ENCODE assay signal across 8 cellular contexts in genomic region chr1:160047116-160047991, GRCh38. TPM values are rescaled to one million over a fixed set of nuclear protein-coding genes. Genes with fewer than 3 reads are reported as not detected.
DNase-seq lines count a peak whose midpoint lies in the region; ATAC-seq and TF ChIP-seq lines count a peak whose summit lies in the region.

No MANE protein-coding gene starts in this region.

- H3K9me3 Mint-ChIP-seq in activated CD8-positive, alpha-beta memory T cell treated with anti-CD3 and anti-CD28 coated beads, Interleukin-2, amount 10 ng/mL, durations not matched to agents 7 days and 5 days (ENCODE audit: low read depth) = no peaks in the 10 kb centered on the region
- no peaks in the 10 kb centered on the region for H3K9me3 Mint-ChIP-seq in stimulated activated memory B cell treated with anti-CD40 and anti-IgM and Interleukin-4, amounts not matched to agents 10 μg/mL and 1 μg/mL and 100 μg/mL, for 72 hours

- H3K27ac ChIP-seq in ascending aorta (no peak overlapping the region), transverse colon (no peak overlapping the region)

- TF ChIP-seq CTCF in ascending aorta (IDR thresholded peaks at IDR 0.05) (no peak), transverse colon (IDR thresholded peaks at IDR 0.05) (no peak)

- H3K36me3 ChIP-seq in ascending aorta (no peaks in the 10 kb centered on the region), transverse colon (no peaks in the 10 kb centered on the region)

- H3K4me1 ChIP-seq in ascending aorta (peaks cover 0 to 7% of the 10 kb centered on the region in 2 donors), transverse colon (peaks cover 6 to 16% (median 12%) of the 10 kb centered on the region in 4 donors)

- peaks cover 39% of the 10 kb centered on the region for H3K27me3 Mint-ChIP-seq in activated CD8-positive, alpha-beta memory T cell treated with anti-CD3 and anti-CD28 coated beads, Interleukin-2, amount 10 ng/mL, durations not matched to agents 7 days and 5 days
- peaks cover 10% of the 10 kb centered on the region for H3K27me3 Mint-ChIP-seq in stimulated activated memory B cell treated with anti-CD40 and anti-IgM and Interleukin-4, amounts not matched to agents 10 μg/mL and 1 μg/mL and 100 μg/mL, for 72 hours

- intact Hi-C loops in ascending aorta (cut with DNase I) = loop anchor here (5.0 kb wide), 1 partner anchor 35 kb away; the partner anchor contains the start of gene KCNJ9
- intact Hi-C loops in transverse colon (cut with DNase I; ENCODE audit: low total_unique reads) = loop anchor here (2.0 kb wide), 1 partner anchor 37 kb away; no protein-coding TSS in a partner anchor

- H3K27me3 ChIP-seq in ascending aorta (no peaks in the 10 kb centered on the region), transverse colon (peaks cover 10% of the 10 kb centered on the region)

- in situ Hi-C loops in transverse colon (cut with MboI; ENCODE audit: low pct_ligation_motif_present in 1 of 4, low pct_unique_long_range_greater_than_20kb in 1 of 4, low sequenced_read_pairs in 3 of 4) = no loop called here

- DNase-seq in activated CD8-positive, alpha-beta memory T cell treated with anti-CD3 and anti-CD28 coated beads, Interleukin-2, amount 10 ng/mL, durations not matched to agents 7 days and 5 days = no peak
- no peak for DNase-seq in activated CD8-positive, alpha-beta memory T cell treated with anti-CD3 and anti-CD28 coated beads, Interleukin-2, amount 50 U/mL, for 48 hours
- no peak for DNase-seq in ascending aorta (ENCODE audit: low spot score in 2 of 2)
- DNase-seq in AG20443 (ENCODE audit: low spot score) = no peak
- DNase-seq in transverse colon = no peak
- no peak for DNase-seq in SHP77 treated with DMSO at 0.1 percent for 48 hours (lab: John Stamatoyannopoulos, UW)

- peaks cover 12% of the 10 kb centered on the region for H3K4me1 Mint-ChIP-seq in activated CD8-positive, alpha-beta memory T cell treated with anti-CD3 and anti-CD28 coated beads, Interleukin-2, amount 10 ng/mL, durations not matched to agents 7 days and 5 days
- peaks cover 15% of the 10 kb centered on the region for H3K4me1 Mint-ChIP-seq in stimulated activated memory B cell treated with anti-CD40 and anti-IgM and Interleukin-4, amounts not matched to agents 10 μg/mL and 1 μg/mL and 100 μg/mL, for 72 hours

- H3K27ac Mint-ChIP-seq in activated CD8-positive, alpha-beta memory T cell treated with anti-CD3 and anti-CD28 coated beads, Interleukin-2, amount 10 ng/mL, durations not matched to agents 7 days and 5 days = peak overlapping the region; percentile 42
- peak overlapping the region; percentile 51 for H3K27ac Mint-ChIP-seq in stimulated activated memory B cell treated with anti-CD40 and anti-IgM and Interleukin-4, amounts not matched to agents 10 μg/mL and 1 μg/mL and 100 μg/mL, for 72 hours

- H3K4me3 ChIP-seq in ascending aorta (peak overlapping the region; percentile 13 to 46), transverse colon (no peak overlapping the region)

- no peak for TF ChIP-seq POLR2A in transverse colon (IDR thresholded peaks at IDR 0.05)

- TF ChIP-seq EP300 in transverse colon (IDR thresholded peaks at IDR 0.05; ENCODE audit: low read depth) = no peak

- H3K36me3 Mint-ChIP-seq in activated CD8-positive, alpha-beta memory T cell treated with anti-CD3 and anti-CD28 coated beads, Interleukin-2, amount 10 ng/mL, durations not matched to agents 7 days and 5 days = no peaks in the 10 kb centered on the region
- no peaks in the 10 kb centered on the region for H3K36me3 Mint-ChIP-seq in stimulated activated memory B cell treated with anti-CD40 and anti-IgM and Interleukin-4, amounts not matched to agents 10 μg/mL and 1 μg/mL and 100 μg/mL, for 72 hours

- CTCF ChIA-PET in activated CD8-positive, alpha-beta memory T cell treated with anti-CD3 and anti-CD28 coated beads, Interleukin-2, amount 10 ng/mL, durations not matched to agents 7 days and 5 days (lab: Charles Lee) = interaction anchor here (0.6 to 40.9 kb wide), 20 partner anchors 9 to 818 kb away, joined by 3 to 633 read pairs (median 6); partner anchors contain the start of genes IGSF8, KCNJ10, KCNJ9 and PIGM

- H3K4me3 Mint-ChIP-seq in activated CD8-positive, alpha-beta memory T cell treated with anti-CD3 and anti-CD28 coated beads, Interleukin-2, amount 10 ng/mL, durations not matched to agents 7 days and 5 days = peak overlapping the region; percentile 62
- H3K4me3 Mint-ChIP-seq in stimulated activated memory B cell treated with anti-CD40 and anti-IgM and Interleukin-4, amounts not matched to agents 10 μg/mL and 1 μg/mL and 100 μg/mL, for 72 hours = peak overlapping the region; percentile 75

- H3K9me3 ChIP-seq in ascending aorta (no peaks in the 10 kb centered on the region), transverse colon (no peaks in the 10 kb centered on the region)

- ATAC-seq in activated CD8-positive, alpha-beta memory T cell treated with anti-CD3 and anti-CD28 coated beads, Interleukin-2, amount 10 ng/mL, durations not matched to agents 7 days and 5 days = no peak
- ATAC-seq in HG03439 (IDR thresholded peaks at IDR 0.05; ENCODE audit: unreplicated experiment) = peak; percentile 21
- peak; percentile 68 for ATAC-seq in stimulated activated memory B cell treated with anti-CD40 and anti-IgM and Interleukin-4, amounts not matched to agents 10 μg/mL and 1 μg/mL and 100 μg/mL, for 72 hours

- 66 to 67% methylated on average over 6 to 9 of the region's 9 CpGs for WGBS in transverse colon (ENCODE audit: low coverage in 1 of 2), 2 donors

RNA-seq across cellular contexts. Expression of gene PIGM, which starts 15.6 kb away (rescaled TPM):
- total RNA-seq in activated CD8-positive, alpha-beta memory T cell treated with anti-CD3 and anti-CD28 coated beads, Interleukin-2, amount 10 ng/mL, durations not matched to agents 7 days and 5 days = 1 to 10 TPM; 5.3 to 5.9 TPM
- total RNA-seq in ascending aorta = 6.1 TPM
- 1 to 10 TPM; 3.2 to 8.2 (median 4.9) TPM for total RNA-seq in transverse colon

RNA-seq across cellular contexts. Expression of gene KCNJ10, which starts 22.6 kb away (rescaled TPM):
- not detected for total RNA-seq in activated CD8-positive, alpha-beta memory T cell treated with anti-CD3 and anti-CD28 coated beads, Interleukin-2, amount 10 ng/mL, durations not matched to agents 7 days and 5 days
- total RNA-seq in ascending aorta (not detected), transverse colon (not detected)

RNA-seq across cellular contexts. Expression of gene KCNJ9, which starts 34.0 kb away (rescaled TPM):
- not detected for total RNA-seq in activated CD8-positive, alpha-beta memory T cell treated with anti-CD3 and anti-CD28 coated beads, Interleukin-2, amount 10 ng/mL, durations not matched to agents 7 days and 5 days
- total RNA-seq in ascending aorta = 1.2 TPM
- under 1 TPM in 1 of 4 donors, not detected in 3; 0.27 TPM for total RNA-seq in transverse colon

RNA-seq across cellular contexts. Expression of gene IGSF8, which starts 51.1 kb away (rescaled TPM):
- 10 to 100 TPM; 30.9 to 35.0 TPM for total RNA-seq in activated CD8-positive, alpha-beta memory T cell treated with anti-CD3 and anti-CD28 coated beads, Interleukin-2, amount 10 ng/mL, durations not matched to agents 7 days and 5 days
- total RNA-seq in ascending aorta (37.9 TPM), transverse colon (10 to 100 TPM; 35.9 to 89.0 (median 49.5) TPM)

Comparison
In these comparisons a context has a peak if more than half of its experiments do, and no peak if none do; other contexts are left out.
1. H3K4me3 ChIP-seq: peak in ascending aorta (2 of 2); none in transverse colon (0 of 4).